In the genomic region with DNA sequence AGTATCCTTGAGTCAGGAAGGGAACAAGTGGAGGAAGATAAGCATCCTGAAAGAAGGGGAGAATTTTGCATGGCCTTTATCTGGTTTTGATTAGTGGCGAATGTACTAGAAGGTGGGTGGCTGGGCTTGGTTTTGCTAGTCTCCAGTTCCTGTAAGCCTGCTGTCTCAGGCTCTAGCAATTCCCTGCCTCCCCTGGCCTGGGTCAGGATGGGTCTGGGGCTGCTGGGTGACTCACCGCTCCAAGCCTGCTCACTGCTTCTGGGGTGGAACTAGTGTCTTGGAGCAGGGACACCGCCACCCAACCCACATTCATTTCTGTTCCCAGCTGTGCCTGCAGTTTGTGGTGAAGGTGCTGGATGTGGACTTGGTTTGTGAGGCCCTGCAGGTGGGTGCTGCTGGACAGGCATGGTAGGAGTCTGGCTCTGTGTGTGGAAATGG, we compare ENCODE assay signal across 1 cellular context.
TF ChIP-seq lines count a peak whose summit lies in the region.

No MANE protein-coding gene starts in this region.

TF ChIP-seq in H1, 55 proteins besides CTCF, POLR2A, EP300 and RAD21:
- no peak for TF ChIP-seq SP4 (IDR thresholded peaks at IDR 0.05; ENCODE audit: low read length)
- no peak for TF ChIP-seq KDM4A (IDR thresholded peaks at IDR 0.05; ENCODE audit: low read depth, low read length, severe bottlenecking)
TF ChIP-seq in H1: peak in this region for 0.
